Comparison of ENCODE assay signal across 20 cellular contexts in the genomic region with DNA sequence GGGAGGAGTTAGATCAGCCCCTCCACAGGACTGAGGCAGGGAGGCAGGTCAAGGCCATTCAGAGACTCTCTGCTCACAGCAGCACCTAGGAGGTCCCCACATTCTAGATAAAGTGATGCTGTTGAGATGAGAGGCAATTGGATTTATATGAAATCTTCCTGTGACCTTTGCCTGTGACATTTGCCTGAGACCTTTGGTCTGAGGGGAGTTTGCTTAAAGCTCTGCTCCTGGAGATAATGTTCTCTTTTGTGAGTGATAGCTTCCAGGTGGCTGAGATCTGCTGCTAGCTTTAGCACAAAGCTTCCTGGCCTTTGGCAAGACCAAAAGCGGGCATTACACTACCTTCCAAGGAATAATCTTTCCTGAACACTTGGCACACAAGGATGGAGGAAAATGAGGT. TPM values are rescaled to one million over a fixed set of nuclear protein-coding genes. Genes with fewer than 3 reads are reported as not detected.
DNase-seq lines count a peak whose midpoint lies in the region; ATAC-seq and TF ChIP-seq lines count a peak whose summit lies in the region.
"Had no signal": no experiment of that assay in that cellular context is flagged by ENCODE, and none has a peak within 500 bp of the region (broad histone marks: within the 10 kb centered on the region; RNA-seq: fewer than 3 reads in every experiment).

No MANE protein-coding gene starts in this region.

- H3K27ac ChIP-seq in GM23338 (ENCODE audit: low read depth) = no peak overlapping the region
- H3K27ac ChIP-seq: BLaER1 treated with 17β-estradiol and CSF1 and Interleukin-3, amounts not matched to agents 10 nM and 100 nM; GM23248 had no signal

- H3K27ac Mint-ChIP-seq in activated CD8-positive, alpha-beta T cell treated with anti-CD3 and anti-CD28 coated beads for 36 hours = no peak overlapping the region
- H3K27ac Mint-ChIP-seq in activated CD8-positive, alpha-beta T cell treated with anti-CD3 and anti-CD28 coated beads, Interleukin-2, amount 10 ng/mL, durations not matched to agents 7 days and 5 days = no peak overlapping the region
- no peak overlapping the region for H3K27ac Mint-ChIP-seq in GM23338
- H3K27ac Mint-ChIP-seq in activated naive CD8-positive, alpha-beta T cell treated with anti-CD3 and anti-CD28 coated beads for 36 hours = peak overlapping the region; percentile 38
- H3K27ac Mint-ChIP-seq: CD8-positive, alpha-beta T cell; HFFc6 had no signal

- H3K4me1 ChIP-seq in GM23338 (ENCODE audit: insufficient read depth) = no peaks in the 10 kb centered on the region

- ATAC-seq in activated CD8-positive, alpha-beta T cell treated with anti-CD3 and anti-CD28 coated beads for 36 hours = peak; percentile 24
- ATAC-seq in activated CD8-positive, alpha-beta T cell treated with anti-CD3 and anti-CD28 coated beads, Interleukin-2, amount 10 ng/mL, durations not matched to agents 7 days and 5 days = no peak
- ATAC-seq in GM23338 (peak; percentile 30; the same call in 1 of the 3 replicates), left lobe of liver (peak; percentile 78)
- ATAC-seq: CD8-positive, alpha-beta T cell; HCT116 had no signal

- peaks cover 7% of the 10 kb centered on the region for H3K4me1 Mint-ChIP-seq in activated CD8-positive, alpha-beta T cell treated with anti-CD3 and anti-CD28 coated beads for 36 hours (ENCODE audit: low read depth)
- H3K4me1 Mint-ChIP-seq in activated CD8-positive, alpha-beta T cell treated with anti-CD3 and anti-CD28 coated beads, Interleukin-2, amount 10 ng/mL, durations not matched to agents 7 days and 5 days (ENCODE audit: low read depth) = no peaks in the 10 kb centered on the region
- no peaks in the 10 kb centered on the region for H3K4me1 Mint-ChIP-seq in GM23338
- peaks cover 11% of the 10 kb centered on the region for H3K4me1 Mint-ChIP-seq in activated naive CD8-positive, alpha-beta T cell treated with anti-CD3 and anti-CD28 coated beads for 36 hours

- H3K27me3 Mint-ChIP-seq in activated CD8-positive, alpha-beta T cell treated with anti-CD3 and anti-CD28 coated beads for 36 hours = peaks cover 6% of the 10 kb centered on the region
- H3K27me3 Mint-ChIP-seq in activated CD8-positive, alpha-beta T cell treated with anti-CD3 and anti-CD28 coated beads, Interleukin-2, amount 10 ng/mL, durations not matched to agents 7 days and 5 days (ENCODE audit: low read depth) = peaks cover 18% of the 10 kb centered on the region
- H3K27me3 Mint-ChIP-seq in GM23338 (ENCODE audit: insufficient read depth, low read depth, poor library complexity) = no peaks in the 10 kb centered on the region
- peaks cover 17% of the 10 kb centered on the region for H3K27me3 Mint-ChIP-seq in activated naive CD8-positive, alpha-beta T cell treated with anti-CD3 and anti-CD28 coated beads for 36 hours

- H3K36me3 Mint-ChIP-seq in activated CD8-positive, alpha-beta T cell treated with anti-CD3 and anti-CD28 coated beads for 36 hours (ENCODE audit: low read depth) = no peaks in the 10 kb centered on the region
- no peaks in the 10 kb centered on the region for H3K36me3 Mint-ChIP-seq in activated CD8-positive, alpha-beta T cell treated with anti-CD3 and anti-CD28 coated beads, Interleukin-2, amount 10 ng/mL, durations not matched to agents 7 days and 5 days (ENCODE audit: low read depth)
- no peaks in the 10 kb centered on the region for H3K36me3 Mint-ChIP-seq in GM23338 (ENCODE audit: low read depth)
- no peaks in the 10 kb centered on the region for H3K36me3 Mint-ChIP-seq in activated naive CD8-positive, alpha-beta T cell treated with anti-CD3 and anti-CD28 coated beads for 36 hours
- H3K36me3 Mint-ChIP-seq: CD8-positive, alpha-beta T cell had no signal

- H3F3A ChIP-seq in GM23338 (replicated peaks; ENCODE audit: low read depth) = no peaks in the 10 kb centered on the region

- H3K4me2 ChIP-seq in GM23338 = no peak overlapping the region

- H4K20me1 ChIP-seq in GM23338 (replicated peaks; ENCODE audit: insufficient read depth) = no peaks in the 10 kb centered on the region; the same call in 1 of the 2 replicates
- H4K20me1 ChIP-seq: BLaER1 treated with 17β-estradiol and CSF1 and Interleukin-3, amounts not matched to agents 10 nM and 100 nM had no signal

- DNase-seq in activated CD8-positive, alpha-beta T cell treated with anti-CD3 and anti-CD28 coated beads for 36 hours = no peak
- no peak for DNase-seq in activated CD8-positive, alpha-beta T cell treated with anti-CD3 and anti-CD28 coated beads, Interleukin-2, amount 10 ng/mL, durations not matched to agents 7 days and 5 days
- no peak for DNase-seq in GM23338 (ENCODE audit: low spot score)
- no peak for DNase-seq in activated naive CD8-positive, alpha-beta T cell treated with anti-CD3 and anti-CD28 coated beads for 36 hours
- DNase-seq in left lobe of liver (ENCODE audit: low spot score) = no peak
- DNase-seq in DMS114 treated with DMSO at 0.1 percent for 48 hours (lab: John Stamatoyannopoulos, UW; ENCODE audit: unreplicated experiment) = no peak
- no peak for DNase-seq in NCI-H2227 (lab: John Stamatoyannopoulos, UW; ENCODE audit: unreplicated experiment)
- DNase-seq: 8988T; Calu3; CD8-positive, alpha-beta T cell; DMS53; DND-41; EL; GM23248; H7; HFFc6 had no signal

- no peaks in the 10 kb centered on the region for H3K79me2 ChIP-seq in GM23338 (replicated peaks; ENCODE audit: insufficient read depth)

- POLR2A ChIA-PET in activated CD8-positive, alpha-beta T cell treated with anti-CD3 and anti-CD28 coated beads for 36 hours (lab: Charles Lee) = no interaction called here
- POLR2A ChIA-PET in activated CD8-positive, alpha-beta T cell treated with anti-CD3 and anti-CD28 coated beads, Interleukin-2, amount 10 ng/mL, durations not matched to agents 7 days and 5 days (lab: Charles Lee) = interaction anchor here (0.8 kb wide), 1 partner anchor 10 kb away, joined by 3 read pairs; no protein-coding TSS in a partner anchor

- TF ChIP-seq CTCF in activated CD8-positive, alpha-beta T cell treated with anti-CD3 and anti-CD28 coated beads for 36 hours (IDR thresholded peaks at IDR 0.05) = no peak
- no peak for TF ChIP-seq CTCF in GM23338 (conservative IDR thresholded peaks at IDR 0.05; ENCODE audit: low read depth in 2 of 2)

- no peaks in the 10 kb centered on the region for H3K27me3 ChIP-seq in GM23338 (ENCODE audit: insufficient read depth)
- H3K27me3 ChIP-seq: BLaER1 treated with 17β-estradiol and CSF1 and Interleukin-3, amounts not matched to agents 10 nM and 100 nM had no signal

- intact Hi-C loops in activated CD8-positive, alpha-beta T cell treated with anti-CD3 and anti-CD28 coated beads for 36 hours (cut with micrococcal nuclease) = no loop called here

- no peaks in the 10 kb centered on the region for H3K9me3 Mint-ChIP-seq in activated CD8-positive, alpha-beta T cell treated with anti-CD3 and anti-CD28 coated beads for 36 hours
- no peaks in the 10 kb centered on the region for H3K9me3 Mint-ChIP-seq in activated CD8-positive, alpha-beta T cell treated with anti-CD3 and anti-CD28 coated beads, Interleukin-2, amount 10 ng/mL, durations not matched to agents 7 days and 5 days (ENCODE audit: insufficient read depth)
- no peaks in the 10 kb centered on the region for H3K9me3 Mint-ChIP-seq in GM23338
- H3K9me3 Mint-ChIP-seq in activated naive CD8-positive, alpha-beta T cell treated with anti-CD3 and anti-CD28 coated beads for 36 hours = no peaks in the 10 kb centered on the region
- H3K9me3 Mint-ChIP-seq: CD8-positive, alpha-beta T cell; HFFc6 had no signal

- H3K36me3 ChIP-seq in GM23338 (ENCODE audit: insufficient read depth) = no peaks in the 10 kb centered on the region
- H3K36me3 ChIP-seq: BLaER1 treated with 17β-estradiol and CSF1 and Interleukin-3, amounts not matched to agents 10 nM and 100 nM had no signal

- no peaks in the 10 kb centered on the region for H3K9me2 ChIP-seq in GM23338 (ENCODE audit: insufficient read depth)

- H3K4me3 Mint-ChIP-seq in activated CD8-positive, alpha-beta T cell treated with anti-CD3 and anti-CD28 coated beads for 36 hours = no peak overlapping the region
- no peak overlapping the region for H3K4me3 Mint-ChIP-seq in activated CD8-positive, alpha-beta T cell treated with anti-CD3 and anti-CD28 coated beads, Interleukin-2, amount 10 ng/mL, durations not matched to agents 7 days and 5 days
- H3K4me3 Mint-ChIP-seq in GM23338 = no peak overlapping the region
- H3K4me3 Mint-ChIP-seq in activated naive CD8-positive, alpha-beta T cell treated with anti-CD3 and anti-CD28 coated beads for 36 hours = no peak overlapping the region
- H3K4me3 Mint-ChIP-seq: CD8-positive, alpha-beta T cell; HFFc6 had no signal

- peak overlapping the region; percentile 70 for H2AFZ ChIP-seq in GM23338
- H2AFZ ChIP-seq: GM23248 had no signal

- CTCF ChIA-PET in activated CD8-positive, alpha-beta T cell treated with anti-CD3 and anti-CD28 coated beads for 36 hours (lab: Charles Lee) = no interaction called here
- CTCF ChIA-PET in activated CD8-positive, alpha-beta T cell treated with anti-CD3 and anti-CD28 coated beads, Interleukin-2, amount 10 ng/mL, durations not matched to agents 7 days and 5 days (lab: Charles Lee) = interaction anchor here (0.7 kb wide), 1 partner anchor 24 kb away, joined by 3 read pairs; no protein-coding TSS in a partner anchor

- H3K4me3 ChIP-seq in GM23338 = no peak overlapping the region
- H3K4me3 ChIP-seq: BLaER1 treated with 17β-estradiol and CSF1 and Interleukin-3, amounts not matched to agents 10 nM and 100 nM; GM23248 had no signal

TF ChIP-seq in GM23338, 12 proteins besides CTCF, POLR2A, EP300 and RAD21 (continues in another document):
- TF ChIP-seq CREB1 (CRISPR knock-in tag; IDR thresholded peaks at IDR 0.05; ENCODE audit: low read depth) (no peak), ZNF114 (CRISPR knock-in tag; IDR thresholded peaks at IDR 0.05) (no peak), NANOG (IDR thresholded peaks at IDR 0.05; ENCODE audit: borderline replicate concordance) (no peak), ZNF331 (CRISPR knock-in tag; IDR thresholded peaks at IDR 0.05; ENCODE audit: low read depth) (no peak), EZH2phosphoT487 (IDR thresholded peaks at IDR 0.05; ENCODE audit: unreplicated experiment) (no peak), STAT1 (IDR thresholded peaks at IDR 0.05; ENCODE audit: unreplicated experiment) (no peak), POLR2AphosphoS5 (IDR thresholded peaks at IDR 0.05; ENCODE audit: low read depth) (no peak)

RNA-seq across cellular contexts. Expression of a gene that starts 43.3 kb away (rescaled TPM):
- total RNA-seq in activated CD8-positive, alpha-beta T cell treated with anti-CD3 and anti-CD28 coated beads for 36 hours = under 1 TPM in 1 of 2 experiments, not detected in 1; 0.54 TPM
- total RNA-seq in activated CD8-positive, alpha-beta T cell treated with anti-CD3 and anti-CD28 coated beads, Interleukin-2, amount 10 ng/mL, durations not matched to agents 7 days and 5 days = not detected
- not detected in 2 replicates for total RNA-seq in GM23338 (2014; rRNA removed; shearing (Covaris generic))
- not detected in 2 replicates for polyA plus RNA-seq in GM23338 (2016; fragmentation: Nextera tagmentation; extraction: Ambion mirVana)
- not detected for total RNA-seq in activated naive CD8-positive, alpha-beta T cell treated with anti-CD3 and anti-CD28 coated beads for 36 hours
- total RNA-seq in left lobe of liver = not detected
- total RNA-seq: A673; Calu3; CD8-positive, alpha-beta T cell; GM23248; H7; HFFc6 had no signal
- polyA plus RNA-seq: AG04450, GM23248 had no signal
